Comparison of ENCODE assay signal across 8 cellular contexts in the genomic region with DNA sequence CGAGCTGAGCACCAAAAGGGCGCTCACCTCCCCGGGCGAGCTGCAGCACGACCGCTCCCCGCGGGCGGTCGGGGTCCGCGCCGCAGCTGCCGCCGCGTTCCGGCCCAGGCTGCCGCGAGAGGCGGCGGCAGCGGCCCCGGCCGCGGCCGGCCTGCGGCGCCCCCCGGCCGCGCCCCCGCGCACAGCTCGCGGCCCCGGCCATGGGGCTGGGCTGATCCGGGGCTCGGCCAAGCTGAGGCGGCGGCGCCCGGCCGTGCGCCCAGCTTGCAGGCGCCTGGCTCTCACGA. TPM values are rescaled to one million over a fixed set of nuclear protein-coding genes. Genes with fewer than 3 reads are reported as not detected.
DNase-seq lines count a peak whose midpoint lies in the region; ATAC-seq and TF ChIP-seq lines count a peak whose summit lies in the region.

No MANE protein-coding gene starts in this region.

- TF ChIP-seq POLR2A in breast epithelium (IDR thresholded peaks at IDR 0.05) = no peak

- DNase-seq in breast epithelium (ENCODE audit: low spot score in 2 of 2) (no peak), DMS53 treated with DMSO at 0.1 percent for 48 hours (lab: John Stamatoyannopoulos, UW; ENCODE audit: unreplicated experiment) (no peak), SKM-1 (lab: John Stamatoyannopoulos, UW; ENCODE audit: unreplicated experiment) (no peak), dedifferentiated amniotic fluid mesenchymal stem cell (ENCODE audit: extremely low spot score) (no peak)

- H3K9me3 ChIP-seq in BLaER1 = no peaks in the 10 kb centered on the region
- no peaks in the 10 kb centered on the region for H3K9me3 ChIP-seq in HUES6 (ENCODE audit: control insufficient read depth, insufficient read depth, low read depth, low read length)
- no peaks in the 10 kb centered on the region for H3K9me3 ChIP-seq in breast epithelium
- no peaks in the 10 kb centered on the region for H3K9me3 ChIP-seq in mesodermal cell (ENCODE audit: control insufficient read depth, low read length)

- H3K27me3 ChIP-seq in BLaER1 = no peaks in the 10 kb centered on the region
- H3K27me3 ChIP-seq in HUES6 (ENCODE audit: control insufficient read depth, insufficient read depth, low read length) = no peaks in the 10 kb centered on the region
- no peaks in the 10 kb centered on the region for H3K27me3 ChIP-seq in breast epithelium

- peak overlapping the region; percentile 87 for H3K4me3 ChIP-seq in BLaER1
- peak overlapping the region; percentile 89 for H3K4me3 ChIP-seq in HUES6 (ENCODE audit: low read depth, low read length)
- H3K4me3 ChIP-seq in breast epithelium = peak overlapping the region; percentile 71 to 79 (median 76)
- peak overlapping the region; percentile 65 for H3K4me3 ChIP-seq in mesodermal cell (ENCODE audit: extremely low read depth, insufficient read depth, low read length, poor library complexity, severe bottlenecking)

- H3K4me1 ChIP-seq in BLaER1 (peaks cover 62% of the 10 kb centered on the region), HUES6 (ENCODE audit: control insufficient read depth, insufficient read depth, low read length) (peaks cover 7% of the 10 kb centered on the region; the same call in 1 of the 2 replicates), breast epithelium (no peaks in the 10 kb centered on the region), mesodermal cell (ENCODE audit: control insufficient read depth, insufficient read depth, low read length, poor library complexity, severe bottlenecking) (peaks cover 5% of the 10 kb centered on the region)

- WGBS in mesodermal cell (ENCODE audit: insufficient coverage in 2 of 2), 2 experiments = 0 to 1% methylated on average over 14 to 17 of the region's 46 CpGs

- H3K36me3 ChIP-seq in BLaER1 = no peaks in the 10 kb centered on the region
- no peaks in the 10 kb centered on the region for H3K36me3 ChIP-seq in HUES6 (ENCODE audit: control insufficient read depth, insufficient read depth, low read length)
- H3K36me3 ChIP-seq in breast epithelium = no peaks in the 10 kb centered on the region
- H3K36me3 ChIP-seq in mesodermal cell (ENCODE audit: control insufficient read depth, insufficient read depth, low read length) = no peaks in the 10 kb centered on the region

- H3K9ac ChIP-seq in BLaER1 (peak overlapping the region; percentile 86), HUES6 (ENCODE audit: low read length) (peak overlapping the region; percentile 75)

- H3K4me2 ChIP-seq in BLaER1 = peak overlapping the region; percentile 90

- peak; percentile 32 for ATAC-seq in GM21390 (IDR thresholded peaks at IDR 0.05; ENCODE audit: unreplicated experiment)

- peaks cover 49% of the 10 kb centered on the region for H4K20me1 ChIP-seq in BLaER1

- peak overlapping the region; percentile 82 for H3K27ac ChIP-seq in BLaER1
- no peak overlapping the region for H3K27ac ChIP-seq in HUES6 (ENCODE audit: low read depth, low read length)
- peak overlapping the region; percentile 65 to 77 for H3K27ac ChIP-seq in breast epithelium
- H3K27ac ChIP-seq in mesodermal cell (ENCODE audit: low read depth, low read length, severe bottlenecking) = no peak overlapping the region

- intact Hi-C loops in breast epithelium (cut with DNase I; ENCODE audit: low total_unique reads) = no loop called here

- no peak for TF ChIP-seq CTCF in breast epithelium (IDR thresholded peaks at IDR 0.05)

RNA-seq across cellular contexts. Expression of gene EEIG2, which starts 0.2 kb away (rescaled TPM):
- total RNA-seq in breast epithelium = 10 to 100 TPM; 10.2 to 31.3 (median 18.4) TPM
- polyA plus RNA-seq in mesodermal cell (2013, experiment 1 of 2) = 12.9 TPM
- polyA plus RNA-seq in mesodermal cell (2013, experiment 2 of 2) = 12.0 TPM

Comparison
In these comparisons a context has a peak if more than half of its experiments do, and no peak if none do; other contexts are left out.
1. H3K27ac ChIP-seq: peak in BLaER1 (single experiment) and breast epithelium (2 of 2); none in HUES6 (single experiment) and mesodermal cell (single experiment).
2. Peak in every context shown above with its lines, with median percentiles within 50 percentile points of each other: H3K4me3 ChIP-seq.